Comparison of ENCODE assay signal across 14 cellular contexts in the genomic region with DNA sequence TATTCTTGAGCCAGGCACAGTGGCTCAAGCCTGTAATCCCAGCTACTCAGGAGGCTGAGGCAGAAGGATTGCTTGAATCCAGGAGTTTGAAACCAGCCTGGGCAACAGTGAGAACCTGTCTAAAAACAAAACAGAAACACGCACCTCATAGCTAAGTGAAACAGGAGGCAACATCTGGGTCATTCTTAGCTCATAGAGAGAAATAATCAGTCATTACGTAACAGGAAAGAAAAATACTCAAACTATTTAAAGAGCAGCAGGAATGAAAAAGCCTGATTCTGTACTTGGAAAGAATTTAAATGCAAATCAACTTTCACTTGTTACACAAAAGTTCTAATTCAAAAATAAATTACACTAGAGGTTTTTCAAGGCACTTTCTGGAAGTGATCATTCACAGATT. TPM values are rescaled to one million over a fixed set of nuclear protein-coding genes. Genes with fewer than 3 reads are reported as not detected.
DNase-seq lines count a peak whose midpoint lies in the region; ATAC-seq and TF ChIP-seq lines count a peak whose summit lies in the region.
"Had no signal": no experiment of that assay in that cellular context is flagged by ENCODE, and none has a peak within 500 bp of the region (broad histone marks: within the 10 kb centered on the region; RNA-seq: fewer than 3 reads in every experiment).

No MANE protein-coding gene starts in this region.

- peak; percentile 63 for DNase-seq in AG10803 (ENCODE audit: low read depth)
- no peak for DNase-seq in PC-3
- peak; percentile 42 for DNase-seq in fibroblast of gingiva (ENCODE audit: low read depth)
- DNase-seq in DMS114 treated with DMSO at 0.1 percent for 48 hours (lab: John Stamatoyannopoulos, UW; ENCODE audit: unreplicated experiment) = no peak
- DNase-seq in PC-9 = no peak
- no peak for DNase-seq in C1 segment of cervical spinal cord (lab: John Stamatoyannopoulos, UW)
- DNase-seq in Peyer's patch = no peak
- DNase-seq: activated T-cell treated with anti-CD3 and anti-CD28 coated beads, Interleukin-2, amount 50 U/mL, for 1 hour; anterior cingulate cortex; occipital lobe; SJCRH30 had no signal

- H3K36me3 ChIP-seq in HEK293 (ENCODE audit: control insufficient read depth in 2 of 2, insufficient read depth in 1 of 2, low read length in 2 of 2) (peaks cover 0 to 8% of the 10 kb centered on the region in 2 experiments; a peak in 2 of 3 replicates), PC-3 (ENCODE audit: low read depth, low read length) (no peaks in the 10 kb centered on the region; the same call in 1 of the 2 replicates), PC-9 (ENCODE audit: low read depth) (no peaks in the 10 kb centered on the region), Peyer's patch (no peaks in the 10 kb centered on the region)
- H3K36me3 ChIP-seq: SJCRH30 had no signal

- H3K27me3 ChIP-seq in PC-3 (ENCODE audit: low read length) = no peaks in the 10 kb centered on the region
- H3K27me3 ChIP-seq in PC-9 (ENCODE audit: insufficient read depth, low read depth) = no peaks in the 10 kb centered on the region
- H3K27me3 ChIP-seq in Peyer's patch = no peaks in the 10 kb centered on the region
- H3K27me3 ChIP-seq: SJCRH30 had no signal

- no peak overlapping the region for H3K4me2 ChIP-seq in PC-3 (ENCODE audit: low read length)
- no peak overlapping the region for H3K4me2 ChIP-seq in PC-9

- H3K79me2 ChIP-seq in PC-3 (ENCODE audit: low read length) (no peaks in the 10 kb centered on the region), PC-9 (ENCODE audit: low read depth) (no peaks in the 10 kb centered on the region)

- no peak for TF ChIP-seq POLR2A in Peyer's patch (IDR thresholded peaks at IDR 0.05)

- TF ChIP-seq CTCF in AG10803 (conservative IDR thresholded peaks at IDR 0.05; ENCODE audit: low read length) (no peak), HEK293 (tag by site-specific recombination; IDR thresholded peaks at IDR 0.05) (no peak), PC-3 (conservative IDR thresholded peaks at IDR 0.05; ENCODE audit: low read depth, low read length) (no peak), PC-9 (conservative IDR thresholded peaks at IDR 0.05) (no peak), Peyer's patch (IDR thresholded peaks at IDR 0.05) (no peak)

- H3K9me2 ChIP-seq in PC-3 (replicated peaks; ENCODE audit: low read length) = no peaks in the 10 kb centered on the region
- H3K9me2 ChIP-seq in PC-9 (ENCODE audit: insufficient read depth) = no peaks in the 10 kb centered on the region

- H3K9ac ChIP-seq in PC-3 (ENCODE audit: low read length) = no peak overlapping the region

- BruUV-seq in PC-3 (replicated peaks; lab: Mats Ljungman, UMichigan) = no TSS peak
- BruUV-seq in PC-9 (replicated peaks; lab: Mats Ljungman, UMichigan) = no TSS peak

- H3K4me3 ChIP-seq in AG10803 (ENCODE audit: low read length) (no peak overlapping the region), HEK293 (ENCODE audit: low read depth, low read length) (no peak overlapping the region), PC-3 (ENCODE audit: low read length) (no peak overlapping the region), PC-9 (no peak overlapping the region), Peyer's patch (no peak overlapping the region)
- H3K4me3 ChIP-seq: SJCRH30 had no signal

- intact Hi-C loops in PC-3 (cut with micrococcal nuclease) = loop anchor here (5.0 kb wide), 1 partner anchor 198 kb away; no protein-coding TSS in a partner anchor
- intact Hi-C loops in PC-9 (cut with micrococcal nuclease; ENCODE audit: unreplicated experiment) = loop anchor here (10.0 kb wide), 1 partner anchor 215 kb away; no protein-coding TSS in a partner anchor

- H3F3A ChIP-seq in PC-3 (ENCODE audit: low read length, unreplicated experiment) (no peaks in the 10 kb centered on the region), PC-9 (ENCODE audit: insufficient read depth, low read depth) (peaks cover 4% of the 10 kb centered on the region; the same call in 1 of the 2 replicates)

- no peaks in the 10 kb centered on the region for H3K9me3 ChIP-seq in HEK293 (ENCODE audit: control insufficient read depth, insufficient read depth, low read depth, low read length)
- H3K9me3 ChIP-seq in PC-3 (ENCODE audit: low read length) = no peaks in the 10 kb centered on the region
- H3K9me3 ChIP-seq in PC-9 (ENCODE audit: insufficient read depth, low read depth) = no peaks in the 10 kb centered on the region
- H3K9me3 ChIP-seq in Peyer's patch = no peaks in the 10 kb centered on the region
- H3K9me3 ChIP-seq: SJCRH30 had no signal

- H2AFZ ChIP-seq in PC-3 (ENCODE audit: low read length) = peak overlapping the region; percentile 35; the same call in 1 of the 2 replicates
- H2AFZ ChIP-seq in PC-9 = no peak overlapping the region

- POLR2A ChIA-PET in HEK293 (lab: Yijun Ruan, JAX) (no interaction called here), PC-3 (lab: Charles Lee; ENCODE audit: unreplicated experiment) (no interaction called here), PC-9 (lab: Charles Lee; ENCODE audit: unreplicated experiment) (no interaction called here)

- ATAC-seq in PC-3 = no peak

- H3K4me1 ChIP-seq in HEK293 (ENCODE audit: control insufficient read depth, insufficient read depth, low read length) (no peaks in the 10 kb centered on the region), PC-3 (ENCODE audit: insufficient read depth, low read length) (peaks cover 7% of the 10 kb centered on the region), PC-9 (replicated peaks; ENCODE audit: insufficient read depth) (no peaks in the 10 kb centered on the region), Peyer's patch (no peaks in the 10 kb centered on the region)

- H3K27ac ChIP-seq in HEK293 (ENCODE audit: extremely low read depth, low read depth, low read length) = no peak overlapping the region
- H3K27ac ChIP-seq in PC-3 (ENCODE audit: low read length) = no peak overlapping the region
- H3K27ac ChIP-seq in PC-9 = no peak overlapping the region
- no peak overlapping the region for H3K27ac ChIP-seq in Peyer's patch
- H3K27ac ChIP-seq: SJCRH30 had no signal

- H4K20me1 ChIP-seq in PC-3 (ENCODE audit: low read length) (no peaks in the 10 kb centered on the region), PC-9 (ENCODE audit: insufficient read depth) (no peaks in the 10 kb centered on the region)

- CTCF ChIA-PET in HEK293 (lab: Yijun Ruan, JAX) (interaction anchor here (0.6 to 2.1 kb wide), 5 partner anchors 20 to 499 kb away, joined by 3 to 8 read pairs (median 3); no protein-coding TSS in a partner anchor), PC-3 (lab: Charles Lee) (interaction anchor here (0.8 kb wide), 1 partner anchor 297 kb away, joined by 5 read pairs; no protein-coding TSS in a partner anchor), PC-9 (lab: Charles Lee) (interaction anchor here (0.6 kb wide), 1 partner anchor 213 kb away, joined by 7 read pairs; no protein-coding TSS in a partner anchor)

TF ChIP-seq in HEK293, 187 proteins besides CTCF, POLR2A, EP300 and RAD21:
- TF ChIP-seq, protein P1, sequence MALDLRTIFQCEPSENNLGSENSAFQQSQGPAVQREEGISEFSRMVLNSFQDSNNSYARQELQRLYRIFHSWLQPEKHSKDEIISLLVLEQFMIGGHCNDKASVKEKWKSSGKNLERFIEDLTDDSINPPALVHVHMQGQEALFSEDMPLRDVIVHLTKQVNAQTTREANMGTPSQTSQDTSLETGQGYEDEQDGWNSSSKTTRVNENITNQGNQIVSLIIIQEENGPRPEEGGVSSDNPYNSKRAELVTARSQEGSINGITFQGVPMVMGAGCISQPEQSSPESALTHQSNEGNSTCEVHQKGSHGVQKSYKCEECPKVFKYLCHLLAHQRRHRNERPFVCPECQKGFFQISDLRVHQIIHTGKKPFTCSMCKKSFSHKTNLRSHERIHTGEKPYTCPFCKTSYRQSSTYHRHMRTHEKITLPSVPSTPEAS (tag by site-specific recombination; IDR thresholded peaks at IDR 0.05) = no peak
- TF ChIP-seq, protein P2, sequence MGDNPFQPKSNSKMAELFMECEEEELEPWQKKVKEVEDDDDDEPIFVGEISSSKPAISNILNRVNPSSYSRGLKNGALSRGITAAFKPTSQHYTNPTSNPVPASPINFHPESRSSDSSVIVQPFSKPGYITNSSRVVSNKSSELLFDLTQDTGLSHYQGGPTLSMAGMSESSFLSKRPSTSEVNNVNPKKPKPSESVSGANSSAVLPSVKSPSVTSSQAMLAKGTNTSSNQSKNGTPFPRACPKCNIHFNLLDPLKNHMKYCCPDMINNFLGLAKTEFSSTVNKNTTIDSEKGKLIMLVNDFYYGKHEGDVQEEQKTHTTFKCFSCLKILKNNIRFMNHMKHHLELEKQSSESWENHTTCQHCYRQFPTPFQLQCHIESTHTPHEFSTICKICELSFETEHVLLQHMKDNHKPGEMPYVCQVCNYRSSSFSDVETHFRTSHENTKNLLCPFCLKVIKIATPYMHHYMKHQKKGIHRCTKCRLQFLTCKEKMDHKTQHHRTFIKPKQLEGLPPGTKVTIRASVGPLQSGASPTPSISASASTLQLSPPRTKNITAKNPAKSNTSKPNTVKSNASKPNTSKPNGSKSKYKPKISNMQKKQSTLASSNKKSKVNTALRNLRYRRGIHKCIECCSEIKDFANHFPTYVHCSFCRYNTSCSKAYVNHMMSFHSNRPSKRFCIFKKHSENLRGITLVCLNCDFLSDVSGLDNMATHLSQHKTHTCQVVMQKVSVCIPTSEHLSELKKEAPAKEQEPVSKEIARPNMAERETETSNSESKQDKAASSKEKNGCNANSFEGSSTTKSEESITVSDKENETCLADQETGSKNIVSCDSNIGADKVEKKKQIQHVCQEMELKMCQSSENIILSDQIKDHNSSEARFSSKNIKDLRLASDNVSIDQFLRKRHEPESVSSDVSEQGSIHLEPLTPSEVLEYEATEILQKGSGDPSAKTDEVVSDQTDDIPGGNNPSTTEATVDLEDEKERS (tag by site-specific recombination; IDR thresholded peaks at IDR 0.05) = no peak
- TF ChIP-seq ZNF248 (tag by site-specific recombination; IDR thresholded peaks at IDR 0.05) = no peak
- no peak for TF ChIP-seq ZNF600 (tag by site-specific recombination; IDR thresholded peaks at IDR 0.05)
- peak; percentile 91 for TF ChIP-seq ZNF660 (tag by site-specific recombination; IDR thresholded peaks at IDR 0.05)
- no peak for TF ChIP-seq ZNF621 (tag by site-specific recombination; IDR thresholded peaks at IDR 0.05)

RNA-seq across cellular contexts. Expression of a gene that starts 17.2 kb away (rescaled TPM):
- not detected in 2 replicates for total RNA-seq in PC-3 (2014; rRNA removed)
- not detected in 2 replicates for total RNA-seq in PC-9 (2021)
- not detected for total RNA-seq in Peyer's patch
- total RNA-seq: mesenteric fat pad, NCI-H460, occipital lobe, SJCRH30 had no signal

RNA-seq across cellular contexts. Expression of a gene that starts 47.6 kb away (rescaled TPM):
- total RNA-seq in PC-3 (2014; rRNA removed) (34.0 and 34.1 TPM in 2 replicates), PC-9 (2021) (32.3 and 32.6 TPM in 2 replicates), Peyer's patch (10 to 100 TPM; 31.5 to 52.8 (median 48.6) TPM)

Comparison
In these comparisons a context has a peak if more than half of its experiments do, and no peak if none do; other contexts are left out.
1. DNase-seq: peak in AG10803 (single experiment) and fibroblast of gingiva (single experiment); none in PC-3 (single experiment), DMS114 treated with DMSO at 0.1 percent for 48 hours (single experiment), PC-9 (0 of 2), C1 segment of cervical spinal cord (0 of 14) and Peyer's patch (0 of 3).